Comparison of ENCODE assay signal across 12 cellular contexts in genomic region chr14:68884031-68885030, GRCh38.
DNase-seq lines count a peak whose midpoint lies in the region; ATAC-seq and TF ChIP-seq lines count a peak whose summit lies in the region.
"Had no signal": no experiment of that assay in that cellular context is flagged by ENCODE, and none has a peak within 500 bp of the region (broad histone marks: within the 10 kb centered on the region; RNA-seq: fewer than 3 reads in every experiment).

No MANE protein-coding gene starts in this region.

- peaks cover 25% of the 10 kb centered on the region for H3K36me3 Mint-ChIP-seq in activated naive CD4-positive, alpha-beta T cell treated with anti-CD3 and anti-CD28 coated beads for 36 hours (ENCODE audit: low read depth)
- peaks cover 46% of the 10 kb centered on the region for H3K36me3 Mint-ChIP-seq in activated T-helper 17 cell treated with anti-CD3 and anti-CD28 coated beads, Interleukin-2, amount 50 U/mL, for 72 hours (ENCODE audit: low read depth)

- peaks cover 0 to 66% (median 19%) of the 10 kb centered on the region in 4 donors for H3K36me3 ChIP-seq in transverse colon

- no peaks in the 10 kb centered on the region for H3K27me3 ChIP-seq in transverse colon

- TF ChIP-seq EP300 in transverse colon (IDR thresholded peaks at IDR 0.05; ENCODE audit: low read depth): no peak

- no peak overlapping the region for H3K4me3 ChIP-seq in transverse colon

- H3K27ac Mint-ChIP-seq in activated naive CD4-positive, alpha-beta T cell treated with anti-CD3 and anti-CD28 coated beads for 36 hours: peak overlapping the region; percentile 19
- peak overlapping the region; percentile 46 for H3K27ac Mint-ChIP-seq in activated T-helper 17 cell treated with anti-CD3 and anti-CD28 coated beads, Interleukin-2, amount 50 U/mL, for 72 hours
- H3K27ac Mint-ChIP-seq: activated CD4-positive, alpha-beta T cell treated with anti-CD3 and anti-CD28 coated beads for 36 hours had no signal

- H3K9me3 ChIP-seq in transverse colon: no peaks in the 10 kb centered on the region

- ATAC-seq in activated T-helper 17 cell treated with anti-CD3 and anti-CD28 coated beads, Interleukin-2, amount 50 U/mL, for 72 hours (replicated peaks): no peak
- ATAC-seq in left ventricle myocardium superior: peak; percentile 88
- ATAC-seq: activated CD4-positive, alpha-beta T cell treated with anti-CD3 and anti-CD28 coated beads for 36 hours had no signal

- no peak for TF ChIP-seq POLR2A in transverse colon (IDR thresholded peaks at IDR 0.05)

- no peak overlapping the region for H3K4me3 Mint-ChIP-seq in activated naive CD4-positive, alpha-beta T cell treated with anti-CD3 and anti-CD28 coated beads for 36 hours
- no peak overlapping the region for H3K4me3 Mint-ChIP-seq in activated T-helper 17 cell treated with anti-CD3 and anti-CD28 coated beads, Interleukin-2, amount 50 U/mL, for 72 hours
- H3K4me3 Mint-ChIP-seq: activated CD4-positive, alpha-beta T cell treated with anti-CD3 and anti-CD28 coated beads for 36 hours had no signal

- H3K27ac ChIP-seq in transverse colon: peak overlapping the region; percentile 24 to 72 (median 51)

- intact Hi-C loops in activated naive CD4-positive, alpha-beta T cell treated with anti-CD3 and anti-CD28 coated beads for 36 hours (cut with micrococcal nuclease): no loop called here
- intact Hi-C loops in left ventricle myocardium superior (cut with micrococcal nuclease) (no loop called here), transverse colon (cut with DNase I; ENCODE audit: low total_unique reads) (no loop called here)

- peaks cover 4 to 11% (median 8%) of the 10 kb centered on the region in 4 donors for H3K4me1 ChIP-seq in transverse colon

- H3K4me1 Mint-ChIP-seq in activated naive CD4-positive, alpha-beta T cell treated with anti-CD3 and anti-CD28 coated beads for 36 hours (ENCODE audit: low read depth): no peaks in the 10 kb centered on the region
- H3K4me1 Mint-ChIP-seq in activated T-helper 17 cell treated with anti-CD3 and anti-CD28 coated beads, Interleukin-2, amount 50 U/mL, for 72 hours: no peaks in the 10 kb centered on the region
- H3K4me1 Mint-ChIP-seq: activated CD4-positive, alpha-beta T cell treated with anti-CD3 and anti-CD28 coated beads for 36 hours had no signal

- in situ Hi-C loops in transverse colon (cut with MboI; ENCODE audit: low pct_ligation_motif_present in 1 of 4, low pct_unique_long_range_greater_than_20kb in 1 of 4, low sequenced_read_pairs in 3 of 4): no loop called here

- DNase-seq in activated naive CD4-positive, alpha-beta T cell treated with anti-CD3 and anti-CD28 coated beads for 36 hours: no peak
- no peak for DNase-seq in activated naive CD4-positive, alpha-beta T cell treated with anti-CD3 and anti-CD28 coated beads, Interleukin-2, amount 50 U/mL, for 16 hours
- DNase-seq in left ventricle myocardium superior: peak; percentile 68
- peak; percentile 30 for DNase-seq in transverse colon
- DNase-seq in stimulated activated CD4-positive, alpha-beta T cell treated with anti-CD3 and anti-CD28 coated beads, Interleukin-12 subunit alpha, Interleukin-12 subunit beta, amount 100 ng/mL, for 4 hours: no peak
- DNase-seq in NCI-H128 (lab: John Stamatoyannopoulos, UW; ENCODE audit: unreplicated experiment): no peak
- no peak for DNase-seq in cerebellum (ENCODE audit: low spot score)
- DNase-seq: activated CD4-positive, alpha-beta T cell treated with anti-CD3 and anti-CD28 coated beads for 36 hours; glutamatergic neuron; GOT3; NCI-H1048 had no signal

- H3K9me3 Mint-ChIP-seq in activated naive CD4-positive, alpha-beta T cell treated with anti-CD3 and anti-CD28 coated beads for 36 hours: no peaks in the 10 kb centered on the region
- H3K9me3 Mint-ChIP-seq in activated T-helper 17 cell treated with anti-CD3 and anti-CD28 coated beads, Interleukin-2, amount 50 U/mL, for 72 hours: no peaks in the 10 kb centered on the region

- no peaks in the 10 kb centered on the region for H3K27me3 Mint-ChIP-seq in activated naive CD4-positive, alpha-beta T cell treated with anti-CD3 and anti-CD28 coated beads for 36 hours (ENCODE audit: low read depth)
- no peaks in the 10 kb centered on the region for H3K27me3 Mint-ChIP-seq in activated T-helper 17 cell treated with anti-CD3 and anti-CD28 coated beads, Interleukin-2, amount 50 U/mL, for 72 hours
- H3K27me3 Mint-ChIP-seq: activated CD4-positive, alpha-beta T cell treated with anti-CD3 and anti-CD28 coated beads for 36 hours had no signal

- WGBS in transverse colon (ENCODE audit: low coverage in 1 of 2), 2 donors: 62% methylated on average over 10 of the region's 10 CpGs; no CpG with 5 or more reads in 1 of the 2 donors

- TF ChIP-seq CTCF in transverse colon (IDR thresholded peaks at IDR 0.05): no peak

- CTCF ChIA-PET in activated naive CD4-positive, alpha-beta T cell treated with anti-CD3 and anti-CD28 coated beads for 36 hours (lab: Charles Lee): interaction anchor here (0.7 to 1.6 kb wide), 2 partner anchors 25 to 30 kb away, joined by 3 read pairs; no protein-coding TSS in a partner anchor

Comparison
In these comparisons a context has a peak if more than half of its experiments do, and no peak if none do; other contexts are left out.
1. DNase-seq: peak in left ventricle myocardium superior (single experiment) and transverse colon (single experiment); none in activated naive CD4-positive, alpha-beta T cell treated with anti-CD3 and anti-CD28 coated beads for 36 hours (single experiment), activated naive CD4-positive, alpha-beta T cell treated with anti-CD3 and anti-CD28 coated beads, Interleukin-2, amount 50 U/mL, for 16 hours (single experiment), stimulated activated CD4-positive, alpha-beta T cell treated with anti-CD3 and anti-CD28 coated beads, Interleukin-12 subunit alpha, Interleukin-12 subunit beta, amount 100 ng/mL, for 4 hours (single experiment), NCI-H128 (single experiment) and cerebellum (single experiment).